ENCODE assay signal across 17 cellular contexts in the genomic region with DNA sequence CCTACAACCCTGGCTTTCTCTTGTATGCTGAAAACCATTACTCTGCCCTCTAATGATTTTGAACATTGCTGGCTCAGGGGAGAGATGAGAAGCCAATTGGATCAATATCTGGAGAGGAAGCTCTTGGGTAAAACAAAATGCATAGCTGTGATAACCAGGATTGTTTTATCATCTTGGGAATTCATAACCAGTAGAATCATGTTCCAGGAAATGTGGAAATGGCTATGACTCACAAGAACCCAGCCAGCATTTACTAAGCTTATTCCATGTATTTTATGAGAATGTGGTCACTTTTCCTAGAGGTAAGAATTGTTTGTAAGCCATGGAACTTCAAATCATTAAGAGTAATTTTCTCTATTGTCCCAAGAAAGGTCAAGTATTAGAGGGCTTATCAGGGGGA. TPM values are rescaled to one million over a fixed set of nuclear protein-coding genes. Genes with fewer than 3 reads are reported as not detected.
A peak's percentile ranks its signal among the peaks of the same experiment; 100 is the strongest.
DNase-seq lines count a peak whose midpoint lies in the region; ATAC-seq and TF ChIP-seq lines count a peak whose summit lies in the region.
"Had no signal": no experiment of that assay in that cellular context is flagged by ENCODE, and none has a peak within 500 bp of the region (broad histone marks: within the 10 kb centered on the region; RNA-seq: fewer than 3 reads in every experiment).

No MANE protein-coding gene starts in this region.

- H3F3A ChIP-seq in neural cell (ENCODE audit: insufficient read depth, low read length, poor library complexity, severe bottlenecking): peaks cover 3% of the 10 kb centered on the region

- dilution Hi-C loops in mammary epithelial cell (cut with HindIII; ENCODE audit: low sequenced_read_pairs): no loop called here

- no peak overlapping the region for H2BK15ac ChIP-seq in mesendoderm (replicated peaks; ENCODE audit: low read depth)

- H2BK120ac ChIP-seq in mesendoderm (ENCODE audit: low read depth, low read length): no peak overlapping the region

- no peaks in the 10 kb centered on the region for H3K36me3 Mint-ChIP-seq in activated naive CD8-positive, alpha-beta T cell treated with anti-CD3 and anti-CD28 coated beads, Interleukin-2, amount 50 U/mL, for 24 hours (ENCODE audit: low read depth)

- H3K4ac ChIP-seq in mesendoderm (ENCODE audit: low read depth, low read length): no peak overlapping the region

- H3K4me3 ChIP-seq in mammary epithelial cell (replicated peaks in 1 of 3; ENCODE audit: insufficient read depth in 1 of 3, low read depth in 2 of 3, low read length in 3 of 3) (no peak overlapping the region), neural cell (ENCODE audit: low read length) (no peak overlapping the region), mesendoderm (ENCODE audit: low read length) (no peak overlapping the region)

- TF ChIP-seq CTCF in mammary epithelial cell (conservative IDR thresholded peaks at IDR 0.05 in 1 of 2, IDR thresholded peaks at IDR 0.05 in 1 of 2; ENCODE audit: extremely low read depth in 1 of 2, insufficient read depth in 1 of 2, low read depth in 1 of 2, low read length in 2 of 2) (no peak), neural cell (IDR thresholded peaks at IDR 0.05; ENCODE audit: poor library complexity, severe bottlenecking) (no peak)

- no peak overlapping the region for H4K5ac ChIP-seq in mesendoderm (ENCODE audit: low read length)

- DNase-seq in A172 (ENCODE audit: low spot score) (peak; percentile 32), HT1080 (ENCODE audit: low read depth) (peak; percentile 72), mammary epithelial cell (peak; percentile 5), putamen (ENCODE audit: low spot score) (no peak), activated gamma-delta T cell treated with Interleukin-2 at 50 U/mL for 16 hours (no peak), mesendoderm (no peak)
- DNase-seq in activated naive CD8-positive, alpha-beta T cell treated with anti-CD3 and anti-CD28 coated beads, Interleukin-2, amount 50 U/mL, for 24 hours: no peak
- DNase-seq: 8988T, C1 segment of cervical spinal cord, H7, NCI-H1436 treated with DMSO at 0.1 percent for 48 hours, NCI-H2081 treated with DMSO at 0.1 percent for 48 hours, NCI-H2227 treated with DMSO at 0.1 percent for 48 hours, NCI-H526 treated with DMSO at 0.1 percent for 48 hours, Right ventricle myocardium superior had no signal

- peaks cover 3% of the 10 kb centered on the region for H3K9me3 Mint-ChIP-seq in activated naive CD8-positive, alpha-beta T cell treated with anti-CD3 and anti-CD28 coated beads, Interleukin-2, amount 50 U/mL, for 24 hours

- H3K79me1 ChIP-seq in mesendoderm (ENCODE audit: low read length): no peaks in the 10 kb centered on the region

- no TSS peak for BruUV-seq in mammary epithelial cell (replicated peaks; lab: Mats Ljungman, UMichigan)

- H3K79me2 ChIP-seq in mammary epithelial cell (ENCODE audit: insufficient read depth, low read length): no peaks in the 10 kb centered on the region
- no peaks in the 10 kb centered on the region for H3K79me2 ChIP-seq in neural cell (replicated peaks; ENCODE audit: insufficient read depth, low read length)
- H3K79me2 ChIP-seq in mesendoderm (ENCODE audit: control insufficient read depth, insufficient read depth, low read length): no peaks in the 10 kb centered on the region

- H3K9me2 ChIP-seq in neural cell (ENCODE audit: insufficient read depth, low read length): no peaks in the 10 kb centered on the region

- no peaks in the 10 kb centered on the region for H3K27me3 Mint-ChIP-seq in activated naive CD8-positive, alpha-beta T cell treated with anti-CD3 and anti-CD28 coated beads, Interleukin-2, amount 50 U/mL, for 24 hours

- H2BK5ac ChIP-seq in mesendoderm (ENCODE audit: low read length): no peak overlapping the region

- H3K56ac ChIP-seq in mesendoderm (ENCODE audit: low read length): no peak overlapping the region

- no peaks in the 10 kb centered on the region for H3K4me1 Mint-ChIP-seq in activated naive CD8-positive, alpha-beta T cell treated with anti-CD3 and anti-CD28 coated beads, Interleukin-2, amount 50 U/mL, for 24 hours

- H2AK5ac ChIP-seq in mesendoderm (ENCODE audit: low read length): no peak overlapping the region

- H4K20me1 ChIP-seq in mammary epithelial cell (ENCODE audit: insufficient read depth, low read length) (no peaks in the 10 kb centered on the region), neural cell (ENCODE audit: insufficient read depth) (no peaks in the 10 kb centered on the region)

- no peak overlapping the region for H2AFZ ChIP-seq in mammary epithelial cell (ENCODE audit: low read depth, low read length)
- no peak overlapping the region for H2AFZ ChIP-seq in neural cell (ENCODE audit: low read depth, low read length)

- CTCF ChIA-PET in mammary epithelial cell (lab: Charles Lee; ENCODE audit: low non-redundant PET): no interaction called here

- TF ChIP-seq RAD21 in neural cell (conservative IDR thresholded peaks at IDR 0.05): no peak

- no peaks in the 10 kb centered on the region for H3K36me3 ChIP-seq in mammary epithelial cell (ENCODE audit: insufficient read depth, low read length)
- H3K36me3 ChIP-seq in neural cell (ENCODE audit: insufficient read depth, low read length): no peaks in the 10 kb centered on the region
- H3K36me3 ChIP-seq in mesendoderm (ENCODE audit: control insufficient read depth, insufficient read depth, low read length): no peaks in the 10 kb centered on the region

- H3K9ac ChIP-seq in mammary epithelial cell (ENCODE audit: insufficient read depth, low read length) (no peak overlapping the region), neural cell (ENCODE audit: low read length) (no peak overlapping the region), mesendoderm (ENCODE audit: low read length) (no peak overlapping the region)

- H3K4me2 ChIP-seq in mammary epithelial cell (ENCODE audit: insufficient read depth, low read depth, low read length) (peak overlapping the region; percentile 50), neural cell (ENCODE audit: low read length) (no peak overlapping the region), mesendoderm (ENCODE audit: low read length) (no peak overlapping the region)

- H3K9me3 ChIP-seq in mammary epithelial cell (replicated peaks; ENCODE audit: insufficient read depth, low read length) (no peaks in the 10 kb centered on the region), neural cell (ENCODE audit: low read length) (no peaks in the 10 kb centered on the region)

- H3K27ac Mint-ChIP-seq in activated naive CD8-positive, alpha-beta T cell treated with anti-CD3 and anti-CD28 coated beads, Interleukin-2, amount 50 U/mL, for 24 hours: no peak overlapping the region

- no peak overlapping the region for H3K18ac ChIP-seq in mesendoderm (ENCODE audit: low read length)

- no peak overlapping the region for H3K27ac ChIP-seq in mammary epithelial cell (ENCODE audit: insufficient read depth, low read depth, low read length)
- H3K27ac ChIP-seq in neural cell (ENCODE audit: low read length): peak overlapping the region; percentile 57
- H3K27ac ChIP-seq in mesendoderm (ENCODE audit: low read depth, low read length): no peak overlapping the region

- no peak overlapping the region for H4K8ac ChIP-seq in mesendoderm (ENCODE audit: low read depth, low read length)

- no peak overlapping the region for H3K23ac ChIP-seq in mesendoderm (ENCODE audit: low read length)

- H3K27me3 ChIP-seq in mammary epithelial cell (ENCODE audit: insufficient read depth, low read length) (no peaks in the 10 kb centered on the region), neural cell (ENCODE audit: insufficient read depth, low read depth, low read length) (no peaks in the 10 kb centered on the region), mesendoderm (ENCODE audit: insufficient read depth, low read length, poor library complexity) (no peaks in the 10 kb centered on the region)

- TF ChIP-seq EP300 in neural cell (conservative IDR thresholded peaks at IDR 0.05; ENCODE audit: poor library complexity, severe bottlenecking): no peak

- in situ Hi-C loops in mammary epithelial cell (cut with MboI; ENCODE audit: low sequenced_read_pairs in 2 of 2): no loop called here

- H3K4me1 ChIP-seq in mammary epithelial cell (ENCODE audit: insufficient read depth, low read length) (no peaks in the 10 kb centered on the region), mesendoderm (ENCODE audit: control insufficient read depth, low read depth, low read length) (no peaks in the 10 kb centered on the region)

- ATAC-seq in activated naive CD8-positive, alpha-beta T cell treated with anti-CD3 and anti-CD28 coated beads, Interleukin-2, amount 50 U/mL, for 24 hours: no peak
- ATAC-seq: SK-N-SH treated with all-trans-retinoic acid at 6 μM for 48 hours had no signal

- no peak overlapping the region for H3K4me3 Mint-ChIP-seq in activated naive CD8-positive, alpha-beta T cell treated with anti-CD3 and anti-CD28 coated beads, Interleukin-2, amount 50 U/mL, for 24 hours

- intact Hi-C loops in mammary epithelial cell (cut with micrococcal nuclease): no loop called here

TF ChIP-seq in neural cell, 6 proteins besides CTCF, POLR2A, EP300 and RAD21 (continues in another document):
- TF ChIP-seq MXI1 (conservative IDR thresholded peaks at IDR 0.05; ENCODE audit: poor library complexity, severe bottlenecking): no peak
- TF ChIP-seq TAF1 (IDR thresholded peaks at IDR 0.05; ENCODE audit: low read depth): no peak
- no peak for TF ChIP-seq SMC3 (conservative IDR thresholded peaks at IDR 0.05; ENCODE audit: poor library complexity)
- no peak for TF ChIP-seq EZH2 (IDR thresholded peaks at IDR 0.05; ENCODE audit: borderline replicate concordance, insufficient read depth, low read length, poor library complexity, severe bottlenecking)

RNA-seq across cellular contexts. Expression of a gene that starts 51.1 kb away (rescaled TPM):
- total RNA-seq in A172 (2014; rRNA removed; shearing (Covaris generic)): not detected in 2 replicates
- 0.18 TPM in 1 of 2 replicates, not detected in the other for total RNA-seq in HT1080 (2014; rRNA removed; shearing (Covaris generic))
- 0.06 and 0.12 TPM in 2 replicates for polyA plus RNA-seq in HT1080 (2015; cell fraction: cytosol; rRNA removed)
- 0.08 and 0.17 TPM in 2 replicates for polyA plus RNA-seq in HT1080 (2015; cell fraction: nucleus; rRNA removed)
- total RNA-seq in mammary epithelial cell: not detected
- polyA plus RNA-seq in mammary epithelial cell (not detected), neural cell (67.0 and 67.6 TPM in 2 replicates)
- polyA minus RNA-seq in mammary epithelial cell (not detected), neural cell (117 and 133 TPM in 2 replicates)
- 3.9 TPM for polyA plus RNA-seq in mesendoderm (2013, experiment 1 of 2)
- 3.1 TPM for polyA plus RNA-seq in mesendoderm (2013, experiment 2 of 2)

Comparison
In these comparisons a context has a peak if more than half of its experiments do, and no peak if none do; other contexts are left out.
1. DNase-seq: peak in A172 (single experiment), HT1080 (single experiment) and mammary epithelial cell (single experiment); none in putamen (single experiment), activated gamma-delta T cell treated with Interleukin-2 at 50 U/mL for 16 hours (single experiment), activated naive CD8-positive, alpha-beta T cell treated with anti-CD3 and anti-CD28 coated beads, Interleukin-2, amount 50 U/mL, for 24 hours (single experiment) and mesendoderm (single experiment).